18 cellular contexts compared by ENCODE assay signal in genomic region chr6:42365021-42365420, GRCh38.
A peak's percentile ranks its signal among the peaks of the same experiment; 100 is the strongest.
DNase-seq lines count a peak whose midpoint lies in the region; ATAC-seq and TF ChIP-seq lines count a peak whose summit lies in the region.
"Had no signal": no experiment of that assay in that cellular context is flagged by ENCODE, and none has a peak within 500 bp of the region (broad histone marks: within the 10 kb centered on the region; RNA-seq: fewer than 3 reads in every experiment).

No MANE protein-coding gene starts in this region.

- 61 to 80% methylated on average over 4 to 8 of the region's 8 CpGs for WGBS in thyroid gland, 2 donors
- 51 to 64% (median 62%) methylated on average over 8 of the region's 8 CpGs for WGBS in stomach, 5 donors

- TF ChIP-seq POLR2A in thyroid gland (IDR thresholded peaks at IDR 0.05) (no peak), stomach (IDR thresholded peaks at IDR 0.05) (no peak)

- H3K4me1 ChIP-seq in thyroid gland (peaks cover 40 to 59% of the 10 kb centered on the region in 2 donors), stomach (peaks cover 20 to 58% (median 39%) of the 10 kb centered on the region in 4 donors)
- H3K4me1 ChIP-seq: ascending aorta, neural progenitor cell had no signal

- intact Hi-C loops in left ventricle myocardium superior (cut with micrococcal nuclease): no loop called here
- intact Hi-C loops in cardiac septum (cut with DNase I): no loop called here
- intact Hi-C loops in thyroid gland (cut with DNase I): no loop called here
- intact Hi-C loops in stomach (cut with DNase I; ENCODE audit: low total_unique reads): no loop called here

- no peak overlapping the region for H3K4me3 ChIP-seq in thyroid gland (replicated peaks in 1 of 3)
- H3K4me3 ChIP-seq in stomach: no peak overlapping the region
- H3K4me3 ChIP-seq: ascending aorta, BLaER1, neural progenitor cell, Peyer's patch, tibial nerve had no signal

- no peaks in the 10 kb centered on the region for H3K36me3 ChIP-seq in thyroid gland
- H3K36me3 ChIP-seq in stomach: peaks cover 0 to 15% (median 10%) of the 10 kb centered on the region in 4 donors
- H3K36me3 ChIP-seq: ascending aorta, neural progenitor cell, Peyer's patch had no signal

- no peak for DNase-seq in T-helper 1 cell
- DNase-seq in left ventricle myocardium superior: peak; percentile 43
- no peak for DNase-seq in cardiac septum (ENCODE audit: low spot score)
- DNase-seq in thyroid gland: peak; percentile 20 to 22
- DNase-seq in stomach: no peak
- no peak for DNase-seq in NCI-H2196 (lab: John Stamatoyannopoulos, UW; ENCODE audit: unreplicated experiment)
- DNase-seq: 8988T; activated CD8-positive, alpha-beta T cell treated with anti-CD3 and anti-CD28 coated beads for 36 hours; DMS153; foreskin melanocyte; NCI-H1436; Peyer's patch had no signal

- TF ChIP-seq CTCF in thyroid gland (IDR thresholded peaks at IDR 0.05) (no peak), stomach (IDR thresholded peaks at IDR 0.05) (no peak)

- H3K4me3 Mint-ChIP-seq in T-helper 1 cell treated with Interleukin-12 subunit alpha and Interleukin-12 subunit beta and Interleukin-4 antibody, amounts not matched to agents 30 μg/mL and 1 μg/mL, for 36 hours: peak overlapping the region; percentile 74
- H3K4me3 Mint-ChIP-seq: activated CD8-positive, alpha-beta T cell treated with anti-CD3 and anti-CD28 coated beads for 36 hours; neural progenitor cell had no signal

- no peaks in the 10 kb centered on the region for H3K9me3 Mint-ChIP-seq in T-helper 1 cell treated with Interleukin-12 subunit alpha and Interleukin-12 subunit beta and Interleukin-4 antibody, amounts not matched to agents 30 μg/mL and 1 μg/mL, for 36 hours
- H3K9me3 Mint-ChIP-seq: activated CD8-positive, alpha-beta T cell treated with anti-CD3 and anti-CD28 coated beads for 36 hours; neural progenitor cell had no signal

- no peaks in the 10 kb centered on the region for H3K27me3 Mint-ChIP-seq in T-helper 1 cell treated with Interleukin-12 subunit alpha and Interleukin-12 subunit beta and Interleukin-4 antibody, amounts not matched to agents 30 μg/mL and 1 μg/mL, for 36 hours (ENCODE audit: low read depth)
- H3K27me3 Mint-ChIP-seq: activated CD8-positive, alpha-beta T cell treated with anti-CD3 and anti-CD28 coated beads for 36 hours had no signal

- H3K27ac Mint-ChIP-seq in T-helper 1 cell treated with Interleukin-12 subunit alpha and Interleukin-12 subunit beta and Interleukin-4 antibody, amounts not matched to agents 30 μg/mL and 1 μg/mL, for 36 hours: peak overlapping the region; percentile 95
- H3K27ac Mint-ChIP-seq: neural progenitor cell had no signal

- no peak for TF ChIP-seq EP300 in stomach (IDR thresholded peaks at IDR 0.05)

- peaks cover 75% of the 10 kb centered on the region for H3K4me1 Mint-ChIP-seq in T-helper 1 cell treated with Interleukin-12 subunit alpha and Interleukin-12 subunit beta and Interleukin-4 antibody, amounts not matched to agents 30 μg/mL and 1 μg/mL, for 36 hours (ENCODE audit: low read depth)

- H3K27ac ChIP-seq in thyroid gland: peak overlapping the region in 2 of 3 donors; percentile 20 to 58
- H3K27ac ChIP-seq in stomach: peak overlapping the region in 1 of 5 donors; percentile 37
- H3K27ac ChIP-seq: ascending aorta, BLaER1, neural progenitor cell, tibial nerve had no signal

- no peaks in the 10 kb centered on the region for H3K27me3 ChIP-seq in thyroid gland
- no peaks in the 10 kb centered on the region for H3K27me3 ChIP-seq in stomach
- H3K27me3 ChIP-seq: ascending aorta, BLaER1, neural progenitor cell, Peyer's patch, tibial nerve had no signal

- peaks cover 47% of the 10 kb centered on the region for H3K36me3 Mint-ChIP-seq in T-helper 1 cell treated with Interleukin-12 subunit alpha and Interleukin-12 subunit beta and Interleukin-4 antibody, amounts not matched to agents 30 μg/mL and 1 μg/mL, for 36 hours (ENCODE audit: low read depth)

- H3K9me3 ChIP-seq in thyroid gland (no peaks in the 10 kb centered on the region), stomach (no peaks in the 10 kb centered on the region)
- H3K9me3 ChIP-seq: ascending aorta, BLaER1, Peyer's patch, tibial nerve had no signal

- no peak for ATAC-seq in left ventricle myocardium superior
- ATAC-seq in esophagus mucosa: peak; percentile 75
- ATAC-seq: activated CD8-positive, alpha-beta T cell treated with anti-CD3 and anti-CD28 coated beads for 36 hours had no signal

Comparison
In these comparisons a context has a peak if more than half of its experiments do, and no peak if none do; other contexts are left out.
1. DNase-seq: peak in left ventricle myocardium superior (single experiment) and thyroid gland (2 of 2); none in T-helper 1 cell (0 of 5), cardiac septum (single experiment), stomach (single experiment) and NCI-H2196 (single experiment).